23 cellular contexts compared by ENCODE assay signal in genomic region chr15:56735589-56735988, GRCh38.
"Had no signal": no experiment of that assay in that cellular context is flagged by ENCODE, and none has a peak within 500 bp of the region (broad histone marks: within the 10 kb centered on the region; RNA-seq: fewer than 3 reads in every experiment).

No MANE protein-coding gene starts in this region.

- H3K27ac ChIP-seq: hepatocyte, left ventricle myocardium inferior, spleen had no signal

- H3K27me3 ChIP-seq: heart right ventricle, hepatocyte, ovary, sigmoid colon, spleen, tibial nerve had no signal

- H3K9me3 ChIP-seq: ovary, sigmoid colon, tibial nerve had no signal

- H3K36me3 ChIP-seq: heart right ventricle, left ventricle myocardium inferior, ovary, sigmoid colon, spleen, tibial nerve had no signal

- H3K4me3 Mint-ChIP-seq: mesothelial cell of epicardium; stimulated activated memory B cell treated with anti-CD40 and anti-IgM and Interleukin-4, amounts not matched to agents 10 μg/mL and 1 μg/mL and 100 μg/mL, for 72 hours; stimulated activated naive CD8-positive, alpha-beta T cell treated with anti-CD3 and anti-CD28 coated beads, Interleukin-15, Interleukin-2, amounts not matched to agents 100 ng/mL and 50 ng/mL, for 24 hours had no signal

- H3K4me2 ChIP-seq: hepatocyte had no signal

- H3K9me3 Mint-ChIP-seq: natural killer cell; stimulated activated naive CD8-positive, alpha-beta T cell treated with anti-CD3 and anti-CD28 coated beads, Interleukin-15, Interleukin-2, amounts not matched to agents 100 ng/mL and 50 ng/mL, for 24 hours; type B pancreatic cell had no signal

- H3K36me3 Mint-ChIP-seq: natural killer cell; stimulated activated memory B cell treated with anti-CD40 and anti-IgM and Interleukin-4, amounts not matched to agents 10 μg/mL and 1 μg/mL and 100 μg/mL, for 72 hours; type B pancreatic cell had no signal

- H3K4me3 ChIP-seq: heart right ventricle, hepatocyte, left ventricle myocardium inferior, lung, ovary, sigmoid colon, spleen, tibial nerve had no signal

- DNase-seq: heart right ventricle; islet precursor cell; left ventricle myocardium inferior; mesendoderm; naive B cell; natural killer cell; ovary; retina; right cardiac atrium; sigmoid colon; small intestine; spleen; stimulated activated CD4-positive, alpha-beta T cell treated with anti-CD3 and anti-CD28 coated beads, Interleukin-2, amount 100 ng/mL, for 48 hours; stimulated activated CD4-positive, alpha-beta T cell treated with anti-CD3 and anti-CD28 coated beads, Interleukin-4, amount 100 ng/mL, for 4 hours; stimulated activated CD8-positive, alpha-beta memory T cell treated with anti-CD3 and anti-CD28 coated beads, Interleukin-4, amount 100 ng/mL, for 48 hours had no signal

- H3K27ac Mint-ChIP-seq: mesothelial cell of epicardium; stimulated activated memory B cell treated with anti-CD40 and anti-IgM and Interleukin-4, amounts not matched to agents 10 μg/mL and 1 μg/mL and 100 μg/mL, for 72 hours; stimulated activated naive CD8-positive, alpha-beta T cell treated with anti-CD3 and anti-CD28 coated beads, Interleukin-15, Interleukin-2, amounts not matched to agents 100 ng/mL and 50 ng/mL, for 24 hours; type B pancreatic cell had no signal

- ATAC-seq: heart right ventricle; natural killer cell; right cardiac atrium; stimulated activated memory B cell treated with anti-CD40 and anti-IgM and Interleukin-4, amounts not matched to agents 10 μg/mL and 1 μg/mL and 100 μg/mL, for 72 hours had no signal

- H3K27me3 Mint-ChIP-seq: naive B cell; progenitor cell of endocrine pancreas; stimulated activated memory B cell treated with anti-CD40 and anti-IgM and Interleukin-4, amounts not matched to agents 10 μg/mL and 1 μg/mL and 100 μg/mL, for 72 hours; stimulated activated naive CD8-positive, alpha-beta T cell treated with anti-CD3 and anti-CD28 coated beads, Interleukin-15, Interleukin-2, amounts not matched to agents 100 ng/mL and 50 ng/mL, for 24 hours; type B pancreatic cell had no signal

- H2AFZ ChIP-seq: hepatocyte had no signal
